ENCODE assay signal across 8 cellular contexts in genomic region chr11:66222358-66223149, GRCh38. TPM values are rescaled to one million over a fixed set of nuclear protein-coding genes. Genes with fewer than 3 reads are reported as not detected.
DNase-seq lines count a peak whose midpoint lies in the region; TF ChIP-seq lines count a peak whose summit lies in the region.

No MANE protein-coding gene starts in this region.

- TF ChIP-seq CTCF in fibroblast of mammary gland (conservative IDR thresholded peaks at IDR 0.05; ENCODE audit: control insufficient read depth, insufficient read depth, low read depth, low read length): peak; percentile 100
- peak; percentile 100 for TF ChIP-seq CTCF in neural crest cell (conservative IDR thresholded peaks at IDR 0.05)

- peak overlapping the region; percentile 20 for H3K4me3 Mint-ChIP-seq in activated T-helper 1 cell treated with anti-CD3 and anti-CD28 coated beads, Interleukin-12 subunit alpha, Interleukin-12 subunit beta, Interleukin-2, Interleukin-4 antibody, amounts not matched to agents 30 ng/mL and 10 ng/mL and 1 ng/mL, durations not matched to agents 14 hours and 24 hours and 36 hours
- H3K4me3 Mint-ChIP-seq in neural crest cell: no peak overlapping the region

- H3K27me3 Mint-ChIP-seq in activated T-helper 1 cell treated with anti-CD3 and anti-CD28 coated beads, Interleukin-12 subunit alpha, Interleukin-12 subunit beta, Interleukin-2, Interleukin-4 antibody, amounts not matched to agents 30 ng/mL and 10 ng/mL and 1 ng/mL, durations not matched to agents 14 hours and 24 hours and 36 hours (ENCODE audit: insufficient read depth): no peaks in the 10 kb centered on the region
- no peaks in the 10 kb centered on the region for H3K27me3 Mint-ChIP-seq in neural crest cell (ENCODE audit: low read depth)

- no peaks in the 10 kb centered on the region for H3K9me3 Mint-ChIP-seq in activated T-helper 1 cell treated with anti-CD3 and anti-CD28 coated beads, Interleukin-12 subunit alpha, Interleukin-12 subunit beta, Interleukin-2, Interleukin-4 antibody, amounts not matched to agents 30 ng/mL and 10 ng/mL and 1 ng/mL, durations not matched to agents 14 hours and 24 hours and 36 hours
- H3K9me3 Mint-ChIP-seq in neural crest cell: no peaks in the 10 kb centered on the region

- H3K4me3 ChIP-seq in HAP-1 (no peak overlapping the region), fibroblast of mammary gland (ENCODE audit: control insufficient read depth, low read depth, low read length) (peak overlapping the region; percentile 6)

- peaks cover 3% of the 10 kb centered on the region; the same call in 1 of the 2 replicates for H3K36me3 ChIP-seq in HAP-1 (replicated peaks)

- H3K27ac Mint-ChIP-seq in activated T-helper 1 cell treated with anti-CD3 and anti-CD28 coated beads, Interleukin-12 subunit alpha, Interleukin-12 subunit beta, Interleukin-2, Interleukin-4 antibody, amounts not matched to agents 30 ng/mL and 10 ng/mL and 1 ng/mL, durations not matched to agents 14 hours and 24 hours and 36 hours: peak overlapping the region; percentile 97
- no peak overlapping the region for H3K27ac Mint-ChIP-seq in neural crest cell (ENCODE audit: unreplicated experiment)

- H3K9me3 ChIP-seq in HAP-1: no peaks in the 10 kb centered on the region

- H3K36me3 Mint-ChIP-seq in activated T-helper 1 cell treated with anti-CD3 and anti-CD28 coated beads, Interleukin-12 subunit alpha, Interleukin-12 subunit beta, Interleukin-2, Interleukin-4 antibody, amounts not matched to agents 30 ng/mL and 10 ng/mL and 1 ng/mL, durations not matched to agents 14 hours and 24 hours and 36 hours (ENCODE audit: low read depth): peaks cover 16% of the 10 kb centered on the region
- peaks cover 2% of the 10 kb centered on the region for H3K36me3 Mint-ChIP-seq in neural crest cell (ENCODE audit: low read depth)

- intact Hi-C loops in activated T-helper 1 cell treated with anti-CD3 and anti-CD28 coated beads, Interleukin-12 subunit alpha, Interleukin-12 subunit beta, Interleukin-2, Interleukin-4 antibody, amounts not matched to agents 30 ng/mL and 10 ng/mL and 1 ng/mL, durations not matched to agents 14 hours and 24 hours and 36 hours (cut with micrococcal nuclease): loop anchor here (1.0 kb wide), 7 partner anchors 36 to 149 kb away; partner anchors contain the start of gene YIF1A

- no peaks in the 10 kb centered on the region for H3K27me3 ChIP-seq in HAP-1 (ENCODE audit: low read depth)

- in situ Hi-C loops in HAP-1 (cut with MboI; ENCODE audit: low sequenced_read_pairs): no loop called here

- no peaks in the 10 kb centered on the region for H3K4me1 ChIP-seq in HAP-1

- peaks cover 20% of the 10 kb centered on the region for H3K4me1 Mint-ChIP-seq in activated T-helper 1 cell treated with anti-CD3 and anti-CD28 coated beads, Interleukin-12 subunit alpha, Interleukin-12 subunit beta, Interleukin-2, Interleukin-4 antibody, amounts not matched to agents 30 ng/mL and 10 ng/mL and 1 ng/mL, durations not matched to agents 14 hours and 24 hours and 36 hours (ENCODE audit: low read depth)
- peaks cover 4% of the 10 kb centered on the region for H3K4me1 Mint-ChIP-seq in neural crest cell

- DNase-seq in GDM1 (lab: John Stamatoyannopoulos, UW) (peak; percentile 80), HAP-1 (ENCODE audit: low spot score in 2 of 2) (peak; percentile 77 to 93), M059J (ENCODE audit: low read depth) (peak; percentile 91), RPMI8226 (peak; percentile 97), fibroblast of mammary gland (ENCODE audit: low read depth) (peak; percentile 87), neural crest cell (ENCODE audit: low read depth, low spot score) (peak; percentile 87), stromal cell of bone marrow (ENCODE audit: low read depth) (peak; percentile 79)
- DNase-seq in activated T-helper 1 cell treated with anti-CD3 and anti-CD28 coated beads, Interleukin-12 subunit alpha, Interleukin-12 subunit beta, Interleukin-2, Interleukin-4 antibody, amounts not matched to agents 30 ng/mL and 10 ng/mL and 1 ng/mL, durations not matched to agents 14 hours and 24 hours and 36 hours (ENCODE audit: low spot score): peak; percentile 92

RNA-seq across cellular contexts. Expression of gene KLC2, which starts 34.9 kb away (rescaled TPM):
- total RNA-seq in M059J (2014; rRNA removed; shearing (Covaris generic)): 15.1 and 17.6 TPM in 2 replicates
- 56.3 and 62.1 TPM in 2 replicates for total RNA-seq in activated T-helper 1 cell treated with anti-CD3 and anti-CD28 coated beads, Interleukin-12 subunit alpha, Interleukin-12 subunit beta, Interleukin-2, Interleukin-4 antibody, amounts not matched to agents 30 ng/mL and 10 ng/mL and 1 ng/mL, durations not matched to agents 14 hours and 24 hours and 36 hours
- total RNA-seq in neural crest cell: 64.5 and 70.8 TPM in 2 replicates

RNA-seq across cellular contexts. Expression of gene RAB1B, which starts 45.9 kb away (rescaled TPM):
- total RNA-seq in M059J (2014; rRNA removed; shearing (Covaris generic)): 189 and 209 TPM in 2 replicates
- total RNA-seq in activated T-helper 1 cell treated with anti-CD3 and anti-CD28 coated beads, Interleukin-12 subunit alpha, Interleukin-12 subunit beta, Interleukin-2, Interleukin-4 antibody, amounts not matched to agents 30 ng/mL and 10 ng/mL and 1 ng/mL, durations not matched to agents 14 hours and 24 hours and 36 hours: 123 and 124 TPM in 2 replicates
- 114 and 116 TPM in 2 replicates for total RNA-seq in neural crest cell

RNA-seq across cellular contexts. Expression of gene CNIH2, which starts 55.4 kb away (rescaled TPM):
- 2.0 and 3.4 TPM in 2 replicates for total RNA-seq in M059J (2014; rRNA removed; shearing (Covaris generic))
- 1.7 and 1.8 TPM in 2 replicates for total RNA-seq in activated T-helper 1 cell treated with anti-CD3 and anti-CD28 coated beads, Interleukin-12 subunit alpha, Interleukin-12 subunit beta, Interleukin-2, Interleukin-4 antibody, amounts not matched to agents 30 ng/mL and 10 ng/mL and 1 ng/mL, durations not matched to agents 14 hours and 24 hours and 36 hours
- 44.6 and 46.0 TPM in 2 replicates for total RNA-seq in neural crest cell

Comparison
In these comparisons a context has a peak if more than half of its experiments do, and no peak if none do; other contexts are left out.
1. RNA of gene CNIH2, which starts 55.4 kb away (total RNA-seq): 44.6 to 46.0 TPM in neural crest cell; 2.0 to 3.4 TPM in M059J and 1.7 to 1.8 TPM in activated T-helper 1 cell treated with anti-CD3 and anti-CD28 coated beads, Interleukin-12 subunit alpha, Interleukin-12 subunit beta, Interleukin-2, Interleukin-4 antibody, amounts not matched to agents 30 ng/mL and 10 ng/mL and 1 ng/mL, durations not matched to agents 14 hours and 24 hours and 36 hours; every median in the first group is over 10 times any median in the second.
2. Peak in every context shown above with its lines, with median percentiles within 50 percentile points of each other: DNase-seq.